Comparison of ENCODE assay signal across 10 cellular contexts in the genomic region with DNA sequence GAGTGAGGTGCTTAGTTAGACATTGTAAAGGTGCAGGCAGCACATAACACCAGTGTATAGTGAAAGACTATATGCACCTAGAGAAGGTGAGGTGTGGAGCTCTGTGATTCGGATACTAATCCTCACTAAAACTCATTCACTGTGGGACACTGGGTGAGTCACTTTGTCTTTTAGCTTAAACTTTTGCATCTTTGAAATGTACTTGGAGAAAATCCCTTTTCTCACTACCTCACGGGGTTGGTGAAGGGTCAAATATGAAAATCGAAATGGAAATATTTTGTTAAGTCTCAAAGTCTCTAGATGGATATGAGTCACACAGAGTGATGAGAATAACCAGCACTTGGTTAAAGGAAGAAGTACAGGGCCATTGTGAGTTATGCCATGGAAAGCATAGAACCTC.
DNase-seq lines count a peak whose midpoint lies in the region; ATAC-seq and TF ChIP-seq lines count a peak whose summit lies in the region.
"Had no signal": no experiment of that assay in that cellular context is flagged by ENCODE, and none has a peak within 500 bp of the region (broad histone marks: within the 10 kb centered on the region; RNA-seq: fewer than 3 reads in every experiment).

No MANE protein-coding gene starts in this region.

- peak; percentile 88 for ATAC-seq in GM18499 (IDR thresholded peaks at IDR 0.05; ENCODE audit: insufficient read depth, unreplicated experiment)
- ATAC-seq in GM19467 (IDR thresholded peaks at IDR 0.05; ENCODE audit: unreplicated experiment) = peak; percentile 66
- peak; percentile 68 for ATAC-seq in HG03066 (IDR thresholded peaks at IDR 0.05; ENCODE audit: low read depth, unreplicated experiment)

- TF ChIP-seq CTCF in cardiac fibroblast (IDR thresholded peaks at IDR 0.05; ENCODE audit: low read depth, low read length) = no peak

- peak; percentile 7 to 68 for DNase-seq in cardiac fibroblast (ENCODE audit: low read depth in 2 of 2)
- DNase-seq in kidney glomerular epithelial cell (lab: John Stamatoyannopoulos, UW) = no peak
- DNase-seq in KG1 (lab: John Stamatoyannopoulos, UW) = no peak
- DNase-seq in NCI-H1105 treated with DMSO at 0.1 percent for 48 hours (lab: John Stamatoyannopoulos, UW) = no peak
- no peak for DNase-seq in NCI-H187 (lab: John Stamatoyannopoulos, UW)
- DNase-seq: DMS53; stimulated activated CD4-positive, alpha-beta T cell treated with anti-CD3 and anti-CD28 coated beads, Interleukin-1b, Interleukin-23, amount 100 ng/mL, for 48 hours had no signal

- no peak overlapping the region for H3K4me3 ChIP-seq in cardiac fibroblast (replicated peaks in 1 of 2; ENCODE audit: low read depth in 2 of 2, low read length in 2 of 2)

Comparison
In these comparisons a context has a peak if more than half of its experiments do, and no peak if none do; other contexts are left out.
1. DNase-seq: peak in cardiac fibroblast (2 of 2); none in kidney glomerular epithelial cell (single experiment), KG1 (single experiment), NCI-H1105 treated with DMSO at 0.1 percent for 48 hours (single experiment) and NCI-H187 (0 of 2).
2. Peak in every context shown above with its lines, with median percentiles within 50 percentile points of each other: ATAC-seq.